16 cellular contexts compared by ENCODE assay signal in the genomic region with DNA sequence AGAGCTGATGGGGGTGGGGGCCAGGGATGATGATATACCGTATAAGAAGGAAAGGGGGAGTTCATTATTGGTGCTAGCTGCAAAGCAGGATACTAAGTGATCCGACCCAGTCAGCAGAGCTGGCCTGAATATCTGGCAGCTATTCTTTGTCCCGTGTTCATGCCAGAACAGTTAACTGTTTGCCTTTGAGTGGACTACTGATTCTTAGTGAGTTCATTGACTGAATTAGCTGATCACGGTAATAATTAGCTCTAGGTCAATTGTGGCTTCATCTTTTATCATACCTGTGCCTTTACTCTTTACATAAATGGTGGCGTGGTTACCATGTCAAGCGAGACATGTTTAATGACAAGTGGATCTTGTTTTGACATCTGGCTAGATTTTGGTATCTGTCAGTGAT. TPM values are rescaled to one million over a fixed set of nuclear protein-coding genes. Genes with fewer than 3 reads are reported as not detected.
DNase-seq lines count a peak whose midpoint lies in the region; ATAC-seq and TF ChIP-seq lines count a peak whose summit lies in the region.
"Had no signal": no experiment of that assay in that cellular context is flagged by ENCODE, and none has a peak within 500 bp of the region (broad histone marks: within the 10 kb centered on the region; RNA-seq: fewer than 3 reads in every experiment).

No MANE protein-coding gene starts in this region.

- TF ChIP-seq CTCF in tibial nerve (IDR thresholded peaks at IDR 0.05) = no peak

- intact Hi-C loops in activated T-helper 2 cell treated with anti-CD3 and anti-CD28 coated beads, Interferon-gamma antibody, Interleukin-2, Interleukin-4, amounts not matched to agents 10 μg/mL and 5 μg/mL and 100 μg/mL, durations not matched to agents 14 hours and 24 hours and 36 hours (cut with micrococcal nuclease) = no loop called here

- CTCF ChIA-PET in activated naive CD4-positive, alpha-beta T cell treated with anti-CD3 and anti-CD28 coated beads, Interleukin-2, amount 10 ng/mL, durations not matched to agents 7 days and 5 days (lab: Charles Lee) = interaction anchor here (1.3 kb wide), 2 partner anchors 9 to 36 kb away, joined by 3 to 4 read pairs; no protein-coding TSS in a partner anchor

- peaks cover 4% of the 10 kb centered on the region for H3K27me3 Mint-ChIP-seq in activated naive CD4-positive, alpha-beta T cell treated with anti-CD3 and anti-CD28 coated beads, Interleukin-2, amount 10 ng/mL, durations not matched to agents 7 days and 5 days
- no peaks in the 10 kb centered on the region for H3K27me3 Mint-ChIP-seq in activated T-helper 2 cell treated with anti-CD3 and anti-CD28 coated beads, Interferon-gamma antibody, Interleukin-2, Interleukin-4, amounts not matched to agents 10 μg/mL and 5 μg/mL and 100 μg/mL, durations not matched to agents 14 hours and 24 hours and 36 hours (ENCODE audit: low read depth)
- no peaks in the 10 kb centered on the region for H3K27me3 Mint-ChIP-seq in stimulated activated naive CD8-positive, alpha-beta T cell treated with anti-CD3 and anti-CD28 coated beads, Interleukin-15, amount 100 ng/mL, for 72 hours
- H3K27me3 Mint-ChIP-seq: stimulated activated naive B cell treated with anti-CD40 and anti-IgM and Interleukin-4, amounts not matched to agents 10 μg/mL and 1 μg/mL and 100 μg/mL, for 72 hours had no signal

- no peaks in the 10 kb centered on the region for H3K27me3 ChIP-seq in tibial nerve

- no peak for ATAC-seq in stimulated activated naive CD8-positive, alpha-beta T cell treated with anti-CD3 and anti-CD28 coated beads, Interleukin-15, amount 100 ng/mL, for 72 hours
- ATAC-seq in GM19463 (IDR thresholded peaks at IDR 0.05; ENCODE audit: unreplicated experiment) = no peak
- ATAC-seq: stimulated activated naive B cell treated with anti-CD40 and anti-IgM and Interleukin-4, amounts not matched to agents 10 μg/mL and 1 μg/mL and 100 μg/mL, for 72 hours had no signal

- H3K4me1 Mint-ChIP-seq in activated naive CD4-positive, alpha-beta T cell treated with anti-CD3 and anti-CD28 coated beads, Interleukin-2, amount 10 ng/mL, durations not matched to agents 7 days and 5 days = peaks cover 77% of the 10 kb centered on the region
- peaks cover 67% of the 10 kb centered on the region for H3K4me1 Mint-ChIP-seq in activated T-helper 2 cell treated with anti-CD3 and anti-CD28 coated beads, Interferon-gamma antibody, Interleukin-2, Interleukin-4, amounts not matched to agents 10 μg/mL and 5 μg/mL and 100 μg/mL, durations not matched to agents 14 hours and 24 hours and 36 hours (ENCODE audit: low read depth)
- H3K4me1 Mint-ChIP-seq in stimulated activated naive CD8-positive, alpha-beta T cell treated with anti-CD3 and anti-CD28 coated beads, Interleukin-15, amount 100 ng/mL, for 72 hours = peaks cover 86% of the 10 kb centered on the region

- no peak for TF ChIP-seq POLR2A in tibial nerve (IDR thresholded peaks at IDR 0.05)

- H3K36me3 Mint-ChIP-seq in activated naive CD4-positive, alpha-beta T cell treated with anti-CD3 and anti-CD28 coated beads, Interleukin-2, amount 10 ng/mL, durations not matched to agents 7 days and 5 days = peaks cover 72% of the 10 kb centered on the region
- H3K36me3 Mint-ChIP-seq in activated T-helper 2 cell treated with anti-CD3 and anti-CD28 coated beads, Interferon-gamma antibody, Interleukin-2, Interleukin-4, amounts not matched to agents 10 μg/mL and 5 μg/mL and 100 μg/mL, durations not matched to agents 14 hours and 24 hours and 36 hours (ENCODE audit: low read depth) = peaks cover 85% of the 10 kb centered on the region

- H3K27ac ChIP-seq in tibial nerve = no peak overlapping the region
- H3K27ac ChIP-seq: epithelial cell of prostate, RWPE1 had no signal

- no peak for TF ChIP-seq EP300 in tibial nerve (IDR thresholded peaks at IDR 0.05)

- H3K36me3 ChIP-seq in tibial nerve = peaks cover 4 to 84% (median 32%) of the 10 kb centered on the region in 3 donors

- no peak overlapping the region for H3K4me3 ChIP-seq in tibial nerve
- H3K4me3 ChIP-seq: HAP-1 had no signal

- 48 to 53% methylated on average over 6 of the region's 6 CpGs for WGBS in tibial nerve, 2 donors

- H3K9me3 ChIP-seq in tibial nerve = no peaks in the 10 kb centered on the region
- H3K9me3 ChIP-seq: HAP-1 had no signal

- no peak for DNase-seq in activated naive CD4-positive, alpha-beta T cell treated with anti-CD3 and anti-CD28 coated beads, Interleukin-2, amount 10 ng/mL, durations not matched to agents 7 days and 5 days
- no peak for DNase-seq in activated naive CD4-positive, alpha-beta T cell treated with Interleukin-2 at 50 U/mL for 16 hours
- DNase-seq in activated T-helper 2 cell treated with anti-CD3 and anti-CD28 coated beads, Interferon-gamma antibody, Interleukin-2, Interleukin-4, amounts not matched to agents 10 μg/mL and 5 μg/mL and 100 μg/mL, durations not matched to agents 14 hours and 24 hours and 36 hours (ENCODE audit: low spot score) = no peak
- DNase-seq in kidney tubule cell (ENCODE audit: low spot score) (peak; percentile 9), tibial nerve (ENCODE audit: low spot score in 2 of 2) (no peak), NCI-H345 treated with DMSO at 0.1 percent for 48 hours (lab: John Stamatoyannopoulos, UW; ENCODE audit: unreplicated experiment) (no peak)
- DNase-seq in stimulated activated naive CD8-positive, alpha-beta T cell treated with anti-CD3 and anti-CD28 coated beads, Interleukin-15, amount 100 ng/mL, for 72 hours = no peak
- DNase-seq: caudate nucleus; NCI-H1436 treated with DMSO at 0.1 percent for 48 hours; NCI-H526; stimulated activated CD4-positive, alpha-beta T cell treated with anti-CD3 and anti-CD28 coated beads, Interleukin-2, amount 100 ng/mL, for 48 hours; stimulated activated naive B cell treated with anti-CD40 and anti-IgM and Interleukin-4, amounts not matched to agents 10 μg/mL and 1 μg/mL and 100 μg/mL, for 72 hours had no signal

- H3K4me1 ChIP-seq in tibial nerve = peaks cover 0 to 63% (median 21%) of the 10 kb centered on the region in 4 donors

- no peaks in the 10 kb centered on the region for H3K9me3 Mint-ChIP-seq in activated naive CD4-positive, alpha-beta T cell treated with anti-CD3 and anti-CD28 coated beads, Interleukin-2, amount 10 ng/mL, durations not matched to agents 7 days and 5 days
- no peaks in the 10 kb centered on the region for H3K9me3 Mint-ChIP-seq in activated T-helper 2 cell treated with anti-CD3 and anti-CD28 coated beads, Interferon-gamma antibody, Interleukin-2, Interleukin-4, amounts not matched to agents 10 μg/mL and 5 μg/mL and 100 μg/mL, durations not matched to agents 14 hours and 24 hours and 36 hours
- no peaks in the 10 kb centered on the region for H3K9me3 Mint-ChIP-seq in stimulated activated naive CD8-positive, alpha-beta T cell treated with anti-CD3 and anti-CD28 coated beads, Interleukin-15, amount 100 ng/mL, for 72 hours
- H3K9me3 Mint-ChIP-seq: stimulated activated naive B cell treated with anti-CD40 and anti-IgM and Interleukin-4, amounts not matched to agents 10 μg/mL and 1 μg/mL and 100 μg/mL, for 72 hours had no signal

- H3K27ac Mint-ChIP-seq in activated naive CD4-positive, alpha-beta T cell treated with anti-CD3 and anti-CD28 coated beads, Interleukin-2, amount 10 ng/mL, durations not matched to agents 7 days and 5 days = peak overlapping the region; percentile 75
- H3K27ac Mint-ChIP-seq in activated T-helper 2 cell treated with anti-CD3 and anti-CD28 coated beads, Interferon-gamma antibody, Interleukin-2, Interleukin-4, amounts not matched to agents 10 μg/mL and 5 μg/mL and 100 μg/mL, durations not matched to agents 14 hours and 24 hours and 36 hours = peak overlapping the region; percentile 68
- peak overlapping the region; percentile 34 to 61 for H3K27ac Mint-ChIP-seq in stimulated activated naive CD8-positive, alpha-beta T cell treated with anti-CD3 and anti-CD28 coated beads, Interleukin-15, amount 100 ng/mL, for 72 hours

- no peak overlapping the region for H3K4me3 Mint-ChIP-seq in activated naive CD4-positive, alpha-beta T cell treated with anti-CD3 and anti-CD28 coated beads, Interleukin-2, amount 10 ng/mL, durations not matched to agents 7 days and 5 days
- H3K4me3 Mint-ChIP-seq in activated T-helper 2 cell treated with anti-CD3 and anti-CD28 coated beads, Interferon-gamma antibody, Interleukin-2, Interleukin-4, amounts not matched to agents 10 μg/mL and 5 μg/mL and 100 μg/mL, durations not matched to agents 14 hours and 24 hours and 36 hours (ENCODE audit: low read depth) = no peak overlapping the region
- H3K4me3 Mint-ChIP-seq in stimulated activated naive CD8-positive, alpha-beta T cell treated with anti-CD3 and anti-CD28 coated beads, Interleukin-15, amount 100 ng/mL, for 72 hours = peak overlapping the region; percentile 4 to 91
- H3K4me3 Mint-ChIP-seq: stimulated activated naive B cell treated with anti-CD40 and anti-IgM and Interleukin-4, amounts not matched to agents 10 μg/mL and 1 μg/mL and 100 μg/mL, for 72 hours had no signal

RNA-seq across cellular contexts. Expression of gene KPNB1, which starts 5.3 kb away (rescaled TPM):
- total RNA-seq in activated T-helper 2 cell treated with anti-CD3 and anti-CD28 coated beads, Interferon-gamma antibody, Interleukin-2, Interleukin-4, amounts not matched to agents 10 μg/mL and 5 μg/mL and 100 μg/mL, durations not matched to agents 14 hours and 24 hours and 36 hours = 687 and 692 TPM in 2 replicates
- 100 to 1,000 TPM; 164 to 205 (median 181) TPM for total RNA-seq in tibial nerve

RNA-seq across cellular contexts. Expression of gene TBKBP1, which starts 39.0 kb away (rescaled TPM):
- 9.8 and 11.3 TPM in 2 replicates for total RNA-seq in activated T-helper 2 cell treated with anti-CD3 and anti-CD28 coated beads, Interferon-gamma antibody, Interleukin-2, Interleukin-4, amounts not matched to agents 10 μg/mL and 5 μg/mL and 100 μg/mL, durations not matched to agents 14 hours and 24 hours and 36 hours
- 10 to 100 TPM in 2 of 4 donors, 1 to 10 TPM in 2; 6.3 to 24.6 (median 9.8) TPM for total RNA-seq in tibial nerve

Comparison
In these comparisons a context has a peak if more than half of its experiments do, and no peak if none do; other contexts are left out.
1. H3K4me3 Mint-ChIP-seq: peak in stimulated activated naive CD8-positive, alpha-beta T cell treated with anti-CD3 and anti-CD28 coated beads, Interleukin-15, amount 100 ng/mL, for 72 hours (2 of 2); none in activated naive CD4-positive, alpha-beta T cell treated with anti-CD3 and anti-CD28 coated beads, Interleukin-2, amount 10 ng/mL, durations not matched to agents 7 days and 5 days (single experiment) and activated T-helper 2 cell treated with anti-CD3 and anti-CD28 coated beads, Interferon-gamma antibody, Interleukin-2, Interleukin-4, amounts not matched to agents 10 μg/mL and 5 μg/mL and 100 μg/mL, durations not matched to agents 14 hours and 24 hours and 36 hours (single experiment).
2. Peak in every context shown above with its lines, with median percentiles within 50 percentile points of each other: H3K27ac Mint-ChIP-seq.